ENCODE assay signal across 8 cellular contexts in the genomic region with DNA sequence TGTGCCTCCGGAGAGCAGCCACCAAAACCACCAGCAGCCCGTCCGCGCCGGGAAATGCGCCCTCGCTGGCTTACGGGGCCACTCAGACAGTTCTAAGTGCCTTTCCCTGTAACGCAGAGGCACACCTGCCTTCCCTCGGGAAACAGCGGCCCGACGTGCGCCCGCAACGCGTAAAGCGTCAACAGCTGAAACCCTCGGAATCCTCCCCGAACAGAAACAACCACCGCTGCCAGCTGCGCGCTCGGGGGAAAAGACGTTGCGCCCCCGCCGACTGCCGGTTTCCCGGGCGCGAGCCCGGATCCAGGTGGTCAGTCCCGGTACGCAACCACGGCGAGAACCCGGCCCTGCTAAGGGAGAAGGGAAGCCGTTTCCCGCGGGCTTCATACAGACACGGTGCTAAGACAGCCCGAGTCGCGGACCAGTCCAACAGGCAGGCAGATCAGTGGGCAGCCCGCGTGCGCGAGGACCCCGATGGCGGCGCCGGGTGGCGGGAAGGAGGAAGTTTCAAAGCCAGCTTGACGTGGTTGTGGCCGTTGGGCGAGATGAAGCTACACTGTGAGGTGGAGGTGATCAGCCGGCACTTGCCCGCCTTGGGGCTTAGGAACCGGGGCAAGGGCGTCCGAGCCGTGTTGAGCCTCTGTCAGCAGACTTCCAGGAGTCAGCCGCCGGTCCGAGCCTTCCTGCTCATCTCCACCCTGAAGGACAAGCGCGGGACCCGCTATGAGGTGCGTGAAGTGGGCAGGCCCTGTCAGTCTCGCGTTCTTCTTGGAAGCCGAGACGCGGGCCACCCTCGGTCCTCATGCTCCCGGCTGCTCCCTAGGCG. TPM values are rescaled to one million over a fixed set of nuclear protein-coding genes. Genes with fewer than 3 reads are reported as not detected.
DNase-seq lines count a peak whose midpoint lies in the region; ATAC-seq and TF ChIP-seq lines count a peak whose summit lies in the region.

LRR1 (plus strand) TSS at position 462 of the 823 bp plus-strand sequence; CDS start at position 543, 81 bp downstream.

- intact Hi-C loops in left ventricle myocardium inferior (cut with micrococcal nuclease), result no loop called here
- intact Hi-C loops in psoas muscle (cut with DNase I), result no loop called here

- no peak for TF ChIP-seq CTCF in GM13976 (IDR thresholded peaks at IDR 0.05; ENCODE audit: borderline replicate concordance, control extremely low read depth, extremely low read depth, insufficient read depth, missing control alignments)
- TF ChIP-seq CTCF in left ventricle myocardium inferior (IDR thresholded peaks at IDR 0.05; ENCODE audit: borderline replicate concordance), result no peak
- no peak for TF ChIP-seq CTCF in psoas muscle (IDR thresholded peaks at IDR 0.05)

- H3K4me1 ChIP-seq in left ventricle myocardium inferior, result peaks cover 44% of the 10 kb centered on the region
- no peaks in the 10 kb centered on the region for H3K4me1 ChIP-seq in psoas muscle

- peaks cover 4% of the 10 kb centered on the region for H3K36me3 ChIP-seq in left ventricle myocardium inferior
- H3K36me3 ChIP-seq in psoas muscle (ENCODE audit: insufficient read depth in 1 of 2, low read depth in 1 of 2), result no peaks in the 10 kb centered on the region

- peak; percentile 65 for ATAC-seq in HG02798 (IDR thresholded peaks at IDR 0.05; ENCODE audit: poor library complexity, unreplicated experiment)
- ATAC-seq in psoas muscle, result peak; percentile 90 to 95 (median 91)

- 0 to 1% (median 0%) methylated on average over 75 to 78 of the region's 78 CpGs for WGBS in psoas muscle, 3 donors

- H3K27me3 Mint-ChIP-seq in T-helper 1 cell treated with Interleukin-12 subunit alpha and Interleukin-12 subunit beta and Interleukin-4 antibody, amounts not matched to agents 30 μg/mL and 1 μg/mL, for 36 hours (ENCODE audit: low read depth), result no peaks in the 10 kb centered on the region

- peaks cover 11% of the 10 kb centered on the region for H3K36me3 Mint-ChIP-seq in T-helper 1 cell treated with Interleukin-12 subunit alpha and Interleukin-12 subunit beta and Interleukin-4 antibody, amounts not matched to agents 30 μg/mL and 1 μg/mL, for 36 hours (ENCODE audit: low read depth)

- H3K4me3 Mint-ChIP-seq in T-helper 1 cell treated with Interleukin-12 subunit alpha and Interleukin-12 subunit beta and Interleukin-4 antibody, amounts not matched to agents 30 μg/mL and 1 μg/mL, for 36 hours, result peak within 1 kb of the TSS; percentile 100

- no peaks in the 10 kb centered on the region for H3K9me3 Mint-ChIP-seq in T-helper 1 cell treated with Interleukin-12 subunit alpha and Interleukin-12 subunit beta and Interleukin-4 antibody, amounts not matched to agents 30 μg/mL and 1 μg/mL, for 36 hours

- peaks cover 24% of the 10 kb centered on the region for H3K4me1 Mint-ChIP-seq in T-helper 1 cell treated with Interleukin-12 subunit alpha and Interleukin-12 subunit beta and Interleukin-4 antibody, amounts not matched to agents 30 μg/mL and 1 μg/mL, for 36 hours (ENCODE audit: low read depth)

- H3K4me3 ChIP-seq in left ventricle myocardium inferior, result peak within 1 kb of the TSS; percentile 96
- H3K4me3 ChIP-seq in psoas muscle, result peak within 1 kb of the TSS; percentile 80

- H3K27me3 ChIP-seq in left ventricle myocardium inferior (ENCODE audit: low read depth) (no peaks in the 10 kb centered on the region), psoas muscle (ENCODE audit: insufficient read depth in 3 of 3, low read length in 2 of 3) (no peaks in the 10 kb centered on the region)

- DNase-seq in GM13976 (ENCODE audit: low spot score) (peak; percentile 84), NCI-H1436 (lab: John Stamatoyannopoulos, UW) (peak; percentile 73), amniotic stem cell (lab: John Stamatoyannopoulos, UW) (peak; percentile 75), left ventricle myocardium inferior (peak; percentile 88), psoas muscle (peak; percentile 86 to 93), ureter (ENCODE audit: low spot score) (peak; percentile 88)

- H3K27ac ChIP-seq in left ventricle myocardium inferior (replicated peaks) (peak within 1 kb of the TSS; percentile 96), psoas muscle (peak within 1 kb of the TSS; percentile 97)

- in situ Hi-C loops in GM13976 (cut with MboI; ENCODE audit: low sequenced_read_pairs, unreplicated experiment), result no loop called here

- H3K9me3 ChIP-seq in left ventricle myocardium inferior (replicated peaks), result no peaks in the 10 kb centered on the region
- no peaks in the 10 kb centered on the region for H3K9me3 ChIP-seq in psoas muscle

- H3K27ac Mint-ChIP-seq in T-helper 1 cell treated with Interleukin-12 subunit alpha and Interleukin-12 subunit beta and Interleukin-4 antibody, amounts not matched to agents 30 μg/mL and 1 μg/mL, for 36 hours, result peak within 1 kb of the TSS; percentile 100

RNA-seq across cellular contexts. Expression of gene LRR1, which starts in this region (rescaled TPM):
- total RNA-seq in left ventricle myocardium inferior, result 4.6 TPM
- 1 to 10 TPM; 2.4 to 6.4 (median 4.7) TPM for total RNA-seq in psoas muscle
- polyA plus RNA-seq in psoas muscle, result 1 to 10 TPM; 4.5 to 7.2 (median 5.6) TPM
- 7.1 TPM for total RNA-seq in ureter

Comparison
In these comparisons a context has a peak if more than half of its experiments do, and no peak if none do; other contexts are left out.
1. Peak in every context shown above with its lines: DNase-seq, ATAC-seq, H3K4me3 ChIP-seq and H3K27ac ChIP-seq.